In genomic region chr18:53101719-53102118, GRCh38 we compare ENCODE assay signal across 23 cellular contexts.
"Had no signal": no experiment of that assay in that cellular context is flagged by ENCODE, and none has a peak within 500 bp of the region (broad histone marks: within the 10 kb centered on the region; RNA-seq: fewer than 3 reads in every experiment).

No MANE protein-coding gene starts in this region.

- ATAC-seq: Panc1, T-cell had no signal

- H3K9me2 ChIP-seq: SK-N-SH had no signal

- H3K4me2 ChIP-seq: SK-N-SH had no signal

- DNase-seq: KBM-7, MV-4-11, NCI-H1048, NCI-H1105, NCI-H1417, NCI-H1436 treated with DMSO at 0.1 percent for 48 hours, NCI-H1694, NCI-H1930, NCI-H2081, NCI-H2107, NCI-H2171 treated with DMSO at 0.1 percent for 48 hours, NCI-H226, NCI-H446, NCI-H510A, NCI-H524 treated with DMSO at 0.1 percent for 48 hours, NCI-H82, SHP77, SK-N-SH, SW 1271, T-cell had no signal

- H3K27ac ChIP-seq: HL-60, RWPE1 had no signal

- H3K9me3 ChIP-seq: SK-N-SH had no signal
